In the genomic region with DNA sequence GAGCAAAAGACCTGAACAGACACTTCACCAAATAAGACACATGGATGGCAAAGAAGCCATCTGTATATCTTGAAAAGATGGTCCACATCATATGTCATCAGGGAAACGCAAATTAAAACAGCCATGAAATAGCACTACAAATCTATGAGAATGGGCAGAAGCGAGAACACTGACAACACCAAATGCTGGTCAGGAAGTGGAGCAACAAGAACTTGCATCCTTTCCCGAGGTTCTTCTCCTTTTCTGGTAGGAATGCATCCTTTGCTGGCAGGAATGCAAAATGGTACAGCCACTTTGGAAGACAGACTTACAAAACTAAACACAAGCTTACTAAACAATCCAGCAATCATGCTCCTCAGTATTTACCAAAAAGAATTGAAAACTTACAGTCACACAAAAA, we compare ENCODE assay signal across 20 cellular contexts.
DNase-seq lines count a peak whose midpoint lies in the region; ATAC-seq and TF ChIP-seq lines count a peak whose summit lies in the region.
"Had no signal": no experiment of that assay in that cellular context is flagged by ENCODE, and none has a peak within 500 bp of the region (broad histone marks: within the 10 kb centered on the region; RNA-seq: fewer than 3 reads in every experiment).

No MANE protein-coding gene starts in this region.

- H3K4me1 Mint-ChIP-seq in effector memory CD8-positive, alpha-beta T cell (ENCODE audit: low read depth in 2 of 2) = peaks cover 41 to 48% of the 10 kb centered on the region in 2 donors

- no peak for TF ChIP-seq EP300 in tibial nerve (IDR thresholded peaks at IDR 0.05)

- H3K4me3 ChIP-seq in tibial nerve = no peak overlapping the region

- no peaks in the 10 kb centered on the region for H3K27me3 Mint-ChIP-seq in effector memory CD8-positive, alpha-beta T cell

- 78 to 82% methylated on average over 3 of the region's 3 CpGs for WGBS in tibial nerve, 2 donors

- no peak for ATAC-seq in effector memory CD8-positive, alpha-beta T cell (replicated peaks)
- ATAC-seq in GM21360 (IDR thresholded peaks at IDR 0.05; ENCODE audit: unreplicated experiment) (no peak), HG03571 (IDR thresholded peaks at IDR 0.05; ENCODE audit: unreplicated experiment) (no peak), HG02798 (IDR thresholded peaks at IDR 0.05; ENCODE audit: poor library complexity, unreplicated experiment) (no peak)
- ATAC-seq: CD8-positive, alpha-beta T cell; PC-3 had no signal

- no peaks in the 10 kb centered on the region for H3K9me3 ChIP-seq in tibial nerve

- H3K27me3 ChIP-seq in tibial nerve = no peaks in the 10 kb centered on the region

- peaks cover 16% of the 10 kb centered on the region for H3K36me3 Mint-ChIP-seq in effector memory CD8-positive, alpha-beta T cell (ENCODE audit: insufficient read depth)

- H3K4me1 ChIP-seq in tibial nerve = peaks cover 0 to 4% (median 0%) of the 10 kb centered on the region in 4 donors

- no peak for TF ChIP-seq CTCF in tibial nerve (IDR thresholded peaks at IDR 0.05)

- peak overlapping the region; percentile 63 to 75 for H3K27ac Mint-ChIP-seq in effector memory CD8-positive, alpha-beta T cell
- H3K27ac Mint-ChIP-seq: CD8-positive, alpha-beta T cell had no signal

- H3K36me3 ChIP-seq in tibial nerve = no peaks in the 10 kb centered on the region

- no peak overlapping the region for H3K4me3 Mint-ChIP-seq in effector memory CD8-positive, alpha-beta T cell
- H3K4me3 Mint-ChIP-seq: CD8-positive, alpha-beta T cell had no signal

- no peak overlapping the region for H3K27ac ChIP-seq in tibial nerve

- peaks cover 0 to 5% of the 10 kb centered on the region in 2 donors for H3K9me3 Mint-ChIP-seq in effector memory CD8-positive, alpha-beta T cell

- DNase-seq in SKM-1 treated with dmso at 0.1 percent for 144 hours (lab: John Stamatoyannopoulos, UW; ENCODE audit: unreplicated experiment) = peak; percentile 10
- DNase-seq in SKM-1 (lab: John Stamatoyannopoulos, UW; ENCODE audit: unreplicated experiment) = no peak
- DNase-seq in Kasumi-1 (lab: John Stamatoyannopoulos, UW) = peak; percentile 43 to 60
- DNase-seq in effector memory CD8-positive, alpha-beta T cell = no peak
- no peak for DNase-seq in tibial nerve (ENCODE audit: low spot score in 2 of 2)
- DNase-seq: CD8-positive, alpha-beta T cell; DND-41; GOT3; HCEC 1CT; MM.1S; NCI-H1694; NCI-H2081; NCI-H2171; NCI-H345; NCI-H524; PC-3; Right ventricle myocardium superior had no signal

- TF ChIP-seq POLR2A in tibial nerve (IDR thresholded peaks at IDR 0.05) = no peak

Comparison
In these comparisons a context has a peak if more than half of its experiments do, and no peak if none do; other contexts are left out.
1. DNase-seq: peak in SKM-1 treated with dmso at 0.1 percent for 144 hours (single experiment) and Kasumi-1 (2 of 2); none in SKM-1 (single experiment), effector memory CD8-positive, alpha-beta T cell (0 of 3) and tibial nerve (0 of 2).